1 cellular context compared by ENCODE assay signal in the genomic region with DNA sequence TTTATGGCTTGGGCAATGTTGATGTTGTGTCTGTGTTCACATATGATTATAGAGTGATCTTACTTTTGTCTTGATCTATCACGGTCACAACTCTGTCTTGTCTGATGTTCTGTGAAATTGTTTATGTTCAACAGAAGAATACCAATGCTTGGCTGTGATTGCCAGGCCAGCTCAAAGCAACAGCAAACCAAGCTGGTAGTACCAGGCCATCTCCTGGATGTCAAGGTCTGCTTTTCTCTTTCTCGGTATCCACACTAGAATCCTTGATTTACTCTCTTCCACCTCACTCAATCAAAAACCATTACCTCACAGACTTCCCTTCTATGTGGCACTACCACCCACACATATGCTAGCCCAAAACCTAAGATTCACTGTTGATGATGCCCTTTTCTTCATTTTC.
A peak's percentile ranks its signal among the peaks of the same experiment; 100 is the strongest.
TF ChIP-seq lines count a peak whose summit lies in the region.

No MANE protein-coding gene starts in this region.

TF ChIP-seq in K562, 482 proteins besides CTCF, POLR2A, EP300 and RAD21:
- TF ChIP-seq, protein P1, sequence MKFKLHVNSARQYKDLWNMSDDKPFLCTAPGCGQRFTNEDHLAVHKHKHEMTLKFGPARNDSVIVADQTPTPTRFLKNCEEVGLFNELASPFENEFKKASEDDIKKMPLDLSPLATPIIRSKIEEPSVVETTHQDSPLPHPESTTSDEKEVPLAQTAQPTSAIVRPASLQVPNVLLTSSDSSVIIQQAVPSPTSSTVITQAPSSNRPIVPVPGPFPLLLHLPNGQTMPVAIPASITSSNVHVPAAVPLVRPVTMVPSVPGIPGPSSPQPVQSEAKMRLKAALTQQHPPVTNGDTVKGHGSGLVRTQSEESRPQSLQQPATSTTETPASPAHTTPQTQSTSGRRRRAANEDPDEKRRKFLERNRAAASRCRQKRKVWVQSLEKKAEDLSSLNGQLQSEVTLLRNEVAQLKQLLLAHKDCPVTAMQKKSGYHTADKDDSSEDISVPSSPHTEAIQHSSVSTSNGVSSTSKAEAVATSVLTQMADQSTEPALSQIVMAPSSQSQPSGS (CRISPR knock-in tag; IDR thresholded peaks at IDR 0.05) = no peak
- TF ChIP-seq, protein P2, sequence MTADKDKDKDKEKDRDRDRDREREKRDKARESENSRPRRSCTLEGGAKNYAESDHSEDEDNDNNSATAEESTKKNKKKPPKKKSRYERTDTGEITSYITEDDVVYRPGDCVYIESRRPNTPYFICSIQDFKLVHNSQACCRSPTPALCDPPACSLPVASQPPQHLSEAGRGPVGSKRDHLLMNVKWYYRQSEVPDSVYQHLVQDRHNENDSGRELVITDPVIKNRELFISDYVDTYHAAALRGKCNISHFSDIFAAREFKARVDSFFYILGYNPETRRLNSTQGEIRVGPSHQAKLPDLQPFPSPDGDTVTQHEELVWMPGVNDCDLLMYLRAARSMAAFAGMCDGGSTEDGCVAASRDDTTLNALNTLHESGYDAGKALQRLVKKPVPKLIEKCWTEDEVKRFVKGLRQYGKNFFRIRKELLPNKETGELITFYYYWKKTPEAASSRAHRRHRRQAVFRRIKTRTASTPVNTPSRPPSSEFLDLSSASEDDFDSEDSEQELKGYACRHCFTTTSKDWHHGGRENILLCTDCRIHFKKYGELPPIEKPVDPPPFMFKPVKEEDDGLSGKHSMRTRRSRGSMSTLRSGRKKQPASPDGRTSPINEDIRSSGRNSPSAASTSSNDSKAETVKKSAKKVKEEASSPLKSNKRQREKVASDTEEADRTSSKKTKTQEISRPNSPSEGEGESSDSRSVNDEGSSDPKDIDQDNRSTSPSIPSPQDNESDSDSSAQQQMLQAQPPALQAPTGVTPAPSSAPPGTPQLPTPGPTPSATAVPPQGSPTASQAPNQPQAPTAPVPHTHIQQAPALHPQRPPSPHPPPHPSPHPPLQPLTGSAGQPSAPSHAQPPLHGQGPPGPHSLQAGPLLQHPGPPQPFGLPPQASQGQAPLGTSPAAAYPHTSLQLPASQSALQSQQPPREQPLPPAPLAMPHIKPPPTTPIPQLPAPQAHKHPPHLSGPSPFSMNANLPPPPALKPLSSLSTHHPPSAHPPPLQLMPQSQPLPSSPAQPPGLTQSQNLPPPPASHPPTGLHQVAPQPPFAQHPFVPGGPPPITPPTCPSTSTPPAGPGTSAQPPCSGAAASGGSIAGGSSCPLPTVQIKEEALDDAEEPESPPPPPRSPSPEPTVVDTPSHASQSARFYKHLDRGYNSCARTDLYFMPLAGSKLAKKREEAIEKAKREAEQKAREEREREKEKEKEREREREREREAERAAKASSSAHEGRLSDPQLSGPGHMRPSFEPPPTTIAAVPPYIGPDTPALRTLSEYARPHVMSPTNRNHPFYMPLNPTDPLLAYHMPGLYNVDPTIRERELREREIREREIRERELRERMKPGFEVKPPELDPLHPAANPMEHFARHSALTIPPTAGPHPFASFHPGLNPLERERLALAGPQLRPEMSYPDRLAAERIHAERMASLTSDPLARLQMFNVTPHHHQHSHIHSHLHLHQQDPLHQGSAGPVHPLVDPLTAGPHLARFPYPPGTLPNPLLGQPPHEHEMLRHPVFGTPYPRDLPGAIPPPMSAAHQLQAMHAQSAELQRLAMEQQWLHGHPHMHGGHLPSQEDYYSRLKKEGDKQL (CRISPR knock-in tag; IDR thresholded peaks at IDR 0.05; ENCODE audit: borderline replicate concordance) = no peak
- TF ChIP-seq NFIX (CRISPR knock-in tag; IDR thresholded peaks at IDR 0.05; ENCODE audit: low read depth) = no peak
- TF ChIP-seq EGR1 (conservative IDR thresholded peaks at IDR 0.05) = peak; percentile 13; the same call in 1 of the 2 replicates
- no peak for TF ChIP-seq ETV1 (tag; conservative IDR thresholded peaks at IDR 0.05; ENCODE audit: low read depth)
- TF ChIP-seq, protein P3, sequence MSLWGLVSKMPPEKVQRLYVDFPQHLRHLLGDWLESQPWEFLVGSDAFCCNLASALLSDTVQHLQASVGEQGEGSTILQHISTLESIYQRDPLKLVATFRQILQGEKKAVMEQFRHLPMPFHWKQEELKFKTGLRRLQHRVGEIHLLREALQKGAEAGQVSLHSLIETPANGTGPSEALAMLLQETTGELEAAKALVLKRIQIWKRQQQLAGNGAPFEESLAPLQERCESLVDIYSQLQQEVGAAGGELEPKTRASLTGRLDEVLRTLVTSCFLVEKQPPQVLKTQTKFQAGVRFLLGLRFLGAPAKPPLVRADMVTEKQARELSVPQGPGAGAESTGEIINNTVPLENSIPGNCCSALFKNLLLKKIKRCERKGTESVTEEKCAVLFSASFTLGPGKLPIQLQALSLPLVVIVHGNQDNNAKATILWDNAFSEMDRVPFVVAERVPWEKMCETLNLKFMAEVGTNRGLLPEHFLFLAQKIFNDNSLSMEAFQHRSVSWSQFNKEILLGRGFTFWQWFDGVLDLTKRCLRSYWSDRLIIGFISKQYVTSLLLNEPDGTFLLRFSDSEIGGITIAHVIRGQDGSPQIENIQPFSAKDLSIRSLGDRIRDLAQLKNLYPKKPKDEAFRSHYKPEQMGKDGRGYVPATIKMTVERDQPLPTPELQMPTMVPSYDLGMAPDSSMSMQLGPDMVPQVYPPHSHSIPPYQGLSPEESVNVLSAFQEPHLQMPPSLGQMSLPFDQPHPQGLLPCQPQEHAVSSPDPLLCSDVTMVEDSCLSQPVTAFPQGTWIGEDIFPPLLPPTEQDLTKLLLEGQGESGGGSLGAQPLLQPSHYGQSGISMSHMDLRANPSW (CRISPR knock-in tag; IDR thresholded peaks at IDR 0.05) = no peak
- TF ChIP-seq MYC (IDR thresholded peaks at IDR 0.05; ENCODE audit: low read depth, low read length) = no peak
- no peak for TF ChIP-seq MYC (CRISPR knock-in tag; IDR thresholded peaks at IDR 0.05; ENCODE audit: borderline replicate concordance, low read depth)
- no peak for TF ChIP-seq SOX6 (IDR thresholded peaks at IDR 0.05)
